In the genomic region with DNA sequence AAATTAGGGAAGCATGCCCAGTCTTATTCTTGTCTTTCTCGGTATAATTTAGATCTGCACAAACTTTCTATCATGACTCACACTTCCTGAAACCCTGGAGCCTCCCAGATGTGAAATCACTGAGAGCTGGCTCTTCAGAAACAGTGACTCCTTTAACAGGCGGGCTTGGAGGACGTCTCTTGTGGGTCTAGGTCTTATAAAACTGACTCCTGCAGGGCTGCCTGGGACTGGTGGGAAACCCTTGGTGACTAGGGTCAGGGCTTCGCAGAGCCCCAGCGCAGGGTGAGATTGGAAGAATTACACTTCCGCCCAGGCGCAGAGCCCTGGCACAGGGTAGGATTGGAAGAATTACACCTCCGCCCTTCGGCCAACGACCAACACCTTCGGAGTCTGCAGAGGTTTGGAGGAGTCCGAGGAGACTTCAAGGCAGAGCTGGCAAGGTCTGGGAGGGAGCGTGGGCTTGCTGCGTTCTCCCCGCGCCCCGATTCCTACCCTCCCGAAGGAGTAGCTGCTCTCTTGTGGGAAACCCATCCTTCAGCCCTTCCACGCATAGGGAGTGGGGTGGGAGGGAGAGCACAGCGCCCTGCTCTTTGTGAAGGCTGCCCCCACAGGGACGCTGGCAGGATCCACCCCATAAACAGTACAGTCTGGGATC, we compare ENCODE assay signal across 9 cellular contexts. TPM values are rescaled to one million over a fixed set of nuclear protein-coding genes. Genes with fewer than 3 reads are reported as not detected.
DNase-seq lines count a peak whose midpoint lies in the region; ATAC-seq, FAIRE-seq and TF ChIP-seq lines count a peak whose summit lies in the region.
"Had no signal": no experiment of that assay in that cellular context is flagged by ENCODE, and none has a peak within 500 bp of the region (broad histone marks: within the 10 kb centered on the region; RNA-seq: fewer than 3 reads in every experiment).

No MANE protein-coding gene starts in this region.

- no peaks in the 10 kb centered on the region for H3K4me1 ChIP-seq in aorta (ENCODE audit: control insufficient read depth in 1 of 2, insufficient read depth in 2 of 2, low read length in 2 of 2)

- H3K9me3 ChIP-seq in aorta (ENCODE audit: control insufficient read depth, low read length): no peaks in the 10 kb centered on the region
- H3K9me3 ChIP-seq: heart left ventricle had no signal

- intact Hi-C loops in aorta (cut with DNase I): no loop called here

- WGBS in aorta, 2 donors: 61 to 66% methylated on average over 20 to 21 of the region's 21 CpGs

- no peaks in the 10 kb centered on the region for H3K27me3 ChIP-seq in aorta (ENCODE audit: control insufficient read depth in 1 of 2, insufficient read depth in 2 of 2, low read length in 1 of 2)

- no peak for FAIRE-seq in GM12892 (lab: Jason Lieb, UNC)

- peak; percentile 39 for DNase-seq in stimulated activated CD4-positive, alpha-beta T cell treated with anti-CD3 and anti-CD28 coated beads, Interleukin-15, amount 100 ng/mL, for 24 hours
- DNase-seq in stimulated activated CD4-positive, alpha-beta T cell treated with anti-CD3 and anti-CD28 coated beads, Interleukin-4, amount 100 ng/mL, for 24 hours: no peak
- peak; percentile 63 for DNase-seq in SW480 (ENCODE audit: low spot score)
- peak; percentile 51 for DNase-seq in foreskin melanocyte
- peak in 1 of 2 donors; percentile 54 for DNase-seq in aorta
- no peak for DNase-seq in NCI-H1105 (lab: John Stamatoyannopoulos, UW)
- DNase-seq in GM12892 (ENCODE audit: insufficient read length): no peak
- DNase-seq: heart left ventricle had no signal

- no peak overlapping the region for H3K27ac ChIP-seq in aorta (ENCODE audit: low read depth in 1 of 2, low read length in 2 of 2)
- H3K27ac ChIP-seq: heart left ventricle had no signal

- TF ChIP-seq POLR2A in GM12892 (IDR thresholded peaks at IDR 0.05; ENCODE audit: low read depth, low read length): no peak

- ATAC-seq in aorta (ENCODE audit: low FRiP score) (peak; percentile 41), HG03175 (IDR thresholded peaks at IDR 0.05; ENCODE audit: unreplicated experiment) (no peak)

- no peak overlapping the region for H3K4me3 ChIP-seq in aorta (ENCODE audit: low read length in 2 of 2)

- no peaks in the 10 kb centered on the region for H3K36me3 ChIP-seq in aorta (ENCODE audit: control insufficient read depth in 1 of 2, insufficient read depth in 2 of 2, low read length in 1 of 2)
- H3K36me3 ChIP-seq: heart left ventricle had no signal

RNA-seq across cellular contexts. Expression of a gene that starts 43.4 kb away (rescaled TPM):
- 10 to 100 TPM; 21.1 to 28.8 TPM for total RNA-seq in aorta
- 10 to 100 TPM in 1 of 2 donors, 1 to 10 TPM in 1; 7.0 to 19.9 TPM for polyA plus RNA-seq in aorta
- polyA plus RNA-seq in GM12892 (2012; ENCODE audit: missing spikeins): 6.8 TPM

RNA-seq across cellular contexts. Expression of a gene that starts 57.1 kb away (rescaled TPM):
- 10 to 100 TPM; 12.0 to 20.4 TPM for total RNA-seq in aorta
- polyA plus RNA-seq in aorta: 1 to 10 TPM; 2.1 to 7.1 TPM
- polyA plus RNA-seq in GM12892 (2012; ENCODE audit: missing spikeins): 17.0 TPM

Comparison
In these comparisons a context has a peak if more than half of its experiments do, and no peak if none do; other contexts are left out.
1. DNase-seq: peak in stimulated activated CD4-positive, alpha-beta T cell treated with anti-CD3 and anti-CD28 coated beads, Interleukin-15, amount 100 ng/mL, for 24 hours (single experiment), SW480 (single experiment) and foreskin melanocyte (single experiment); none in stimulated activated CD4-positive, alpha-beta T cell treated with anti-CD3 and anti-CD28 coated beads, Interleukin-4, amount 100 ng/mL, for 24 hours (single experiment), NCI-H1105 (single experiment) and GM12892 (single experiment).